1 cellular context compared by ENCODE assay signal in genomic region chr17:82324566-82325285, GRCh38.
TF ChIP-seq lines count a peak whose summit lies in the region.

No MANE protein-coding gene starts in this region.

TF ChIP-seq in HEK293, 187 proteins besides CTCF, POLR2A, EP300 and RAD21 (continued from another document):
- TF ChIP-seq ZNF18 (tag by site-specific recombination; IDR thresholded peaks at IDR 0.05) (no peak), TRIM28 (IDR thresholded peaks at IDR 0.05; ENCODE audit: borderline replicate concordance, low read length) (no peak), ZFHX2 (tag by site-specific recombination; conservative IDR thresholded peaks at IDR 0.05) (peak; percentile 95), KLF1 (tag by site-specific recombination; IDR thresholded peaks at IDR 0.05) (0 out of 2 replicates have a peak, but pooled peaks have one; percentile 58), ZBTB6 (tag by site-specific recombination; IDR thresholded peaks at IDR 0.05) (0 out of 2 replicates have a peak, but pooled peaks have one; percentile 26), MZF1 (tag by site-specific recombination; IDR thresholded peaks at IDR 0.05; ENCODE audit: borderline replicate concordance) (no peak)
